Comparison of ENCODE assay signal across 8 cellular contexts in genomic region chr7:974172-974571, GRCh38. TPM values are rescaled to one million over a fixed set of nuclear protein-coding genes. Genes with fewer than 3 reads are reported as not detected.
DNase-seq lines count a peak whose midpoint lies in the region; ATAC-seq and TF ChIP-seq lines count a peak whose summit lies in the region.

No MANE protein-coding gene starts in this region.

- H4K20me1 ChIP-seq in SK-N-SH (ENCODE audit: insufficient read depth) = peaks cover 45% of the 10 kb centered on the region

- peak overlapping the region; percentile 96 for H3K4me3 Mint-ChIP-seq in activated CD8-positive, alpha-beta T cell treated with anti-CD3 and anti-CD28 coated beads for 36 hours
- H3K4me3 Mint-ChIP-seq in immature natural killer cell = peak overlapping the region; percentile 89 to 92 (median 91)

- H3K4me1 Mint-ChIP-seq in activated CD8-positive, alpha-beta T cell treated with anti-CD3 and anti-CD28 coated beads for 36 hours (ENCODE audit: low read depth) = peaks cover 26% of the 10 kb centered on the region
- H3K4me1 Mint-ChIP-seq in immature natural killer cell = peaks cover 35 to 37% of the 10 kb centered on the region in 2 donors

- CTCF ChIA-PET in SK-N-SH (lab: Yijun Ruan, JAX) = interaction anchor here (0.7 to 8.4 kb wide), 15 partner anchors 9 to 209 kb away, joined by 3 to 134 read pairs (median 7); partner anchors contain the start of gene GPER1
- CTCF ChIA-PET in activated CD8-positive, alpha-beta T cell treated with anti-CD3 and anti-CD28 coated beads for 36 hours (lab: Charles Lee) = interaction anchor here (1.0 to 7.5 kb wide), 6 partner anchors 10 to 203 kb away, joined by 3 to 67 read pairs (median 6); no protein-coding TSS in a partner anchor

- no peak for ATAC-seq in SK-N-SH treated with all-trans-retinoic acid at 6 μM for 48 hours
- no peak for ATAC-seq in activated CD8-positive, alpha-beta T cell treated with anti-CD3 and anti-CD28 coated beads for 36 hours
- ATAC-seq in HG02759 (IDR thresholded peaks at IDR 0.05; ENCODE audit: unreplicated experiment) = no peak

- H3K4me3 ChIP-seq in SK-N-SH (ENCODE audit: low read depth in 2 of 2, low read length in 1 of 2) (peak overlapping the region; percentile 75 to 83), subcutaneous abdominal adipose tissue (ENCODE audit: low read depth in 1 of 5, low read length in 5 of 5) (peak overlapping the region; percentile 63 to 96 (median 80))

- peaks cover 24 to 28% of the 10 kb centered on the region in 2 experiments for H3K36me3 ChIP-seq in SK-N-SH (replicated peaks in 1 of 2; ENCODE audit: control insufficient read depth in 1 of 2, insufficient read depth in 2 of 2, low read length in 1 of 2)
- H3K36me3 ChIP-seq in subcutaneous abdominal adipose tissue (ENCODE audit: control insufficient read depth in 5 of 5, insufficient read depth in 5 of 5, low read length in 5 of 5) = peaks cover 8 to 32% (median 30%) of the 10 kb centered on the region in 5 donors

- peak overlapping the region; percentile 93 for H3K27ac Mint-ChIP-seq in activated CD8-positive, alpha-beta T cell treated with anti-CD3 and anti-CD28 coated beads for 36 hours
- H3K27ac Mint-ChIP-seq in immature natural killer cell = peak overlapping the region; percentile 90 to 97 (median 94)

- no peak overlapping the region for H2AFZ ChIP-seq in SK-N-SH (ENCODE audit: low read depth)

- peaks cover 62% of the 10 kb centered on the region for H3K79me2 ChIP-seq in SK-N-SH (ENCODE audit: insufficient read depth)

- H3K4me1 ChIP-seq in SK-N-SH (ENCODE audit: control insufficient read depth in 1 of 2, insufficient read depth in 2 of 2, low read depth in 1 of 2, low read length in 1 of 2) (peaks cover 6 to 12% of the 10 kb centered on the region in 2 experiments; a peak in 2 of 4 replicates), subcutaneous abdominal adipose tissue (ENCODE audit: control insufficient read depth in 5 of 5, insufficient read depth in 5 of 5, low read length in 5 of 5) (peaks cover 0 to 29% (median 24%) of the 10 kb centered on the region in 5 donors)

- POLR2A ChIA-PET in SK-N-SH (lab: Yijun Ruan, JAX) = interaction anchor here (1.0 to 1.1 kb wide), 2 partner anchors 10 to 122 kb away, joined by 3 to 5 read pairs; no protein-coding TSS in a partner anchor
- POLR2A ChIA-PET in activated CD8-positive, alpha-beta T cell treated with anti-CD3 and anti-CD28 coated beads for 36 hours (lab: Charles Lee) = interaction anchor here (0.7 to 2.4 kb wide), 15 partner anchors 8 to 202 kb away, joined by 3 to 19 read pairs (median 5); partner anchors contain the start of gene GPR146

- peak overlapping the region; percentile 94 for H3K9ac ChIP-seq in SK-N-SH
- peak overlapping the region in 4 of 5 donors; percentile 90 to 95 (median 94) for H3K9ac ChIP-seq in subcutaneous abdominal adipose tissue (ENCODE audit: low read length in 5 of 5)

- H3K27me3 Mint-ChIP-seq in activated CD8-positive, alpha-beta T cell treated with anti-CD3 and anti-CD28 coated beads for 36 hours = no peaks in the 10 kb centered on the region
- H3K27me3 Mint-ChIP-seq in immature natural killer cell (ENCODE audit: low read depth in 3 of 3) = peaks cover 2 to 9% (median 3%) of the 10 kb centered on the region in 3 donors

- TF ChIP-seq EP300 in SK-N-SH (IDR thresholded peaks at IDR 0.05; ENCODE audit: borderline replicate concordance in 1 of 2, low read depth in 1 of 2, low read length in 1 of 2) = no peak

- H3K27ac ChIP-seq in SK-N-SH (ENCODE audit: low read depth in 2 of 2, low read length in 1 of 2) (peak overlapping the region in 1 of 2 experiments; percentile 91; a peak in 1 of 4 replicates), subcutaneous abdominal adipose tissue (ENCODE audit: low read depth, low read length) (peak overlapping the region; percentile 93)

- H3F3A ChIP-seq in SK-N-SH (replicated peaks; ENCODE audit: insufficient read depth) = peaks cover 7% of the 10 kb centered on the region

- no peaks in the 10 kb centered on the region for H3K27me3 ChIP-seq in SK-N-SH (ENCODE audit: insufficient read depth)
- H3K27me3 ChIP-seq in subcutaneous abdominal adipose tissue (ENCODE audit: control insufficient read depth in 5 of 5, insufficient read depth in 4 of 5, low read length in 5 of 5) = no peaks in the 10 kb centered on the region

- TF ChIP-seq RAD21 in SK-N-SH (IDR thresholded peaks at IDR 0.05; ENCODE audit: low read length) = no peak

- H3K36me3 Mint-ChIP-seq in activated CD8-positive, alpha-beta T cell treated with anti-CD3 and anti-CD28 coated beads for 36 hours (ENCODE audit: low read depth) = peaks cover 29% of the 10 kb centered on the region
- H3K36me3 Mint-ChIP-seq in immature natural killer cell = peaks cover 5 to 12% (median 10%) of the 10 kb centered on the region in 3 donors

- H3K9me3 ChIP-seq in SK-N-SH = no peaks in the 10 kb centered on the region
- H3K9me3 ChIP-seq in subcutaneous abdominal adipose tissue (ENCODE audit: control insufficient read depth in 5 of 5, low read length in 5 of 5) = peaks cover 0 to 4% (median 0%) of the 10 kb centered on the region in 5 donors

- WGBS in SK-N-SH (ENCODE audit: low lambda C conversion rate) = 65% methylated on average over 7 of the region's 7 CpGs

- TF ChIP-seq CTCF in SK-N-SH (IDR thresholded peaks at IDR 0.05) (no peak), GM20000 (IDR thresholded peaks at IDR 0.05; ENCODE audit: extremely low read depth, missing control alignments) (no peak)
- no peak for TF ChIP-seq CTCF in activated CD8-positive, alpha-beta T cell treated with anti-CD3 and anti-CD28 coated beads for 36 hours (IDR thresholded peaks at IDR 0.05)

- DNase-seq in SK-N-SH (no peak), immature natural killer cell (peak in 2 of 3 donors; percentile 16 to 36), GM20000 (ENCODE audit: low spot score) (no peak), GOT3 (lab: John Stamatoyannopoulos, UW) (no peak)
- no peak for DNase-seq in activated CD8-positive, alpha-beta T cell treated with anti-CD3 and anti-CD28 coated beads for 36 hours

- no peaks in the 10 kb centered on the region for H3K9me2 ChIP-seq in SK-N-SH

- no peaks in the 10 kb centered on the region for H3K9me3 Mint-ChIP-seq in activated CD8-positive, alpha-beta T cell treated with anti-CD3 and anti-CD28 coated beads for 36 hours
- H3K9me3 Mint-ChIP-seq in immature natural killer cell = no peaks in the 10 kb centered on the region

- peak overlapping the region; percentile 88 for H3K4me2 ChIP-seq in SK-N-SH

- intact Hi-C loops in activated CD8-positive, alpha-beta T cell treated with anti-CD3 and anti-CD28 coated beads for 36 hours (cut with micrococcal nuclease) = loop anchor here (5.0 kb wide), 1 partner anchor 67 kb away; no protein-coding TSS in a partner anchor

TF ChIP-seq in SK-N-SH, 30 proteins besides CTCF, POLR2A, EP300 and RAD21 (continues in another document):
- TF ChIP-seq EZH2phosphoT487 (IDR thresholded peaks at IDR 0.05; ENCODE audit: borderline replicate concordance, low read depth) (no peak), IRF3 (IDR thresholded peaks at IDR 0.05; ENCODE audit: low read depth, low read length) (no peak), SMC3 (IDR thresholded peaks at IDR 0.05; ENCODE audit: low read depth, low read length) (no peak), NRF1 (IDR thresholded peaks at IDR 0.05; ENCODE audit: low read depth, low read length) (no peak), GATA2 (CRISPR knock-in tag; IDR thresholded peaks at IDR 0.05) (no peak)

TF ChIP-seq in SK-N-SH treated with all-trans-retinoic acid at 6 μM for 48 hours, 23 proteins besides CTCF, POLR2A, EP300 and RAD21 (continues in another document):
- TF ChIP-seq, protein P1, sequence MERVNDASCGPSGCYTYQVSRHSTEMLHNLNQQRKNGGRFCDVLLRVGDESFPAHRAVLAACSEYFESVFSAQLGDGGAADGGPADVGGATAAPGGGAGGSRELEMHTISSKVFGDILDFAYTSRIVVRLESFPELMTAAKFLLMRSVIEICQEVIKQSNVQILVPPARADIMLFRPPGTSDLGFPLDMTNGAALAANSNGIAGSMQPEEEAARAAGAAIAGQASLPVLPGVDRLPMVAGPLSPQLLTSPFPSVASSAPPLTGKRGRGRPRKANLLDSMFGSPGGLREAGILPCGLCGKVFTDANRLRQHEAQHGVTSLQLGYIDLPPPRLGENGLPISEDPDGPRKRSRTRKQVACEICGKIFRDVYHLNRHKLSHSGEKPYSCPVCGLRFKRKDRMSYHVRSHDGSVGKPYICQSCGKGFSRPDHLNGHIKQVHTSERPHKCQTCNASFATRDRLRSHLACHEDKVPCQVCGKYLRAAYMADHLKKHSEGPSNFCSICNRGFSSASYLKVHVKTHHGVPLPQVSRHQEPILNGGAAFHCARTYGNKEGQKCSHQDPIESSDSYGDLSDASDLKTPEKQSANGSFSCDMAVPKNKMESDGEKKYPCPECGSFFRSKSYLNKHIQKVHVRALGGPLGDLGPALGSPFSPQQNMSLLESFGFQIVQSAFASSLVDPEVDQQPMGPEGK (CRISPR knock-in tag; IDR thresholded peaks at IDR 0.05; ENCODE audit: borderline replicate concordance) = no peak
- no peak for TF ChIP-seq ZC3H10 (CRISPR knock-in tag; IDR thresholded peaks at IDR 0.05)

RNA-seq across cellular contexts. Expression of gene COX19, which starts 1.2 kb away (rescaled TPM):
- 7.6 TPM in 2 replicates for polyA plus RNA-seq in SK-N-SH (2012; rRNA removed)
- polyA plus RNA-seq in SK-N-SH (2012; cell fraction: cytosol; rRNA removed) = 6.4 and 7.5 TPM in 2 replicates
- 15.5 and 19.8 TPM in 2 replicates for polyA plus RNA-seq in SK-N-SH (2012; cell fraction: nucleus; rRNA removed)
- total RNA-seq in activated CD8-positive, alpha-beta T cell treated with anti-CD3 and anti-CD28 coated beads for 36 hours = 10 to 100 TPM; 15.5 to 18.0 TPM
- 10 to 100 TPM; 12.7 to 24.0 (median 18.1) TPM for polyA plus RNA-seq in immature natural killer cell

RNA-seq across cellular contexts. Expression of gene CYP2W1, which starts 8.8 kb away (rescaled TPM):
- polyA plus RNA-seq in SK-N-SH (2012; rRNA removed) = 0.06 and 0.10 TPM in 2 replicates
- 0.03 TPM in 1 of 2 replicates, not detected in the other for polyA plus RNA-seq in SK-N-SH (2012; cell fraction: cytosol; rRNA removed)
- 0.38 and 0.48 TPM in 2 replicates for polyA plus RNA-seq in SK-N-SH (2012; cell fraction: nucleus; rRNA removed)
- total RNA-seq in activated CD8-positive, alpha-beta T cell treated with anti-CD3 and anti-CD28 coated beads for 36 hours = not detected
- not detected for polyA plus RNA-seq in immature natural killer cell

RNA-seq across cellular contexts. Expression of gene ADAP1, which starts 19.7 kb away (rescaled TPM):
- polyA plus RNA-seq in SK-N-SH (2012; rRNA removed) = 3.2 and 5.4 TPM in 2 replicates
- polyA plus RNA-seq in SK-N-SH (2012; cell fraction: cytosol; rRNA removed) = 2.0 and 2.8 TPM in 2 replicates
- polyA plus RNA-seq in SK-N-SH (2012; cell fraction: nucleus; rRNA removed) = 8.1 and 8.6 TPM in 2 replicates
- total RNA-seq in activated CD8-positive, alpha-beta T cell treated with anti-CD3 and anti-CD28 coated beads for 36 hours = 10 to 100 TPM; 34.6 to 40.9 TPM
- polyA plus RNA-seq in immature natural killer cell = 10 to 100 TPM; 49.7 to 72.1 (median 55.1) TPM

Comparison
In these comparisons a context has a peak if more than half of its experiments do, and no peak if none do; other contexts are left out.
1. DNase-seq: peak in immature natural killer cell (2 of 3); none in SK-N-SH (single experiment), activated CD8-positive, alpha-beta T cell treated with anti-CD3 and anti-CD28 coated beads for 36 hours (single experiment), GM20000 (single experiment) and GOT3 (single experiment).
2. RNA of gene ADAP1, which starts 19.7 kb away (polyA plus RNA-seq): 49.7 to 72.1 TPM in immature natural killer cell; 2.0 to 8.6 TPM in SK-N-SH; every median in the first group is over 4 times any median in the second.